In the genomic region with DNA sequence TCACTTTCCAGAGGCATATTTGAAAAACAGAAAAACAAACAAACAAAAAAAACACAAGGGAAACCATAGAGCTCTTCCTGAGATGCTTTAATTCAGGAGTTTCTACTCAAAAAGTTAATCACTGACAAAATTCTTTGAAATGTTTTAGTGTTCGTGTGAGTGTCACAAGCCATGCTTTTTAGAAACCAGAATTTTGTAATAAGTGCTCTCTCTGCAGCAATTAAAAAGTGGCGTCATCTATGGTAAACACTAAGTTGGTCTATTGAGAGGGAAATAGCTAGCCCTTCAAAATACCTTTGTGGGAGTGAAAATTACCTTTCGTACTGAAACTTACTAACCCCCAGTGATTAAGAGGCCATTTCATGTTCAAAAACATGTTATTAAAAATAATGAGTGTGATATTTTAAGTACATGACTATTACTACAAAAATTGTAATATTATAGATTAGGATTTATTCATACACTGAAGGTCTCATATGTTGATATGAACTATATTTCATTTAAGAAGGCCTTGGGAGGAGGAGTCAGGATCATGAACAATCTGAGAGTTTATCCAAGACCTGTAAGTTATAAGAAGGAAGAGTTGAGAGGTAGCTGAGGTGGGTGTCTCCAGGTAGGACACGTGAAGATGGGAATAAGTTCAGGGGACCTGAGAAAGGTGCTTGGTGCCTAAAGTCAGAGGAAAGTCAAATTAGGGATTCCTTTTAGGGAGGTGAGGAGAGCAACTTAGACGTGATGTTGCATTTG, we compare ENCODE assay signal across 13 cellular contexts.
DNase-seq lines count a peak whose midpoint lies in the region; ATAC-seq and TF ChIP-seq lines count a peak whose summit lies in the region.
"Had no signal": no experiment of that assay in that cellular context is flagged by ENCODE, and none has a peak within 500 bp of the region (broad histone marks: within the 10 kb centered on the region; RNA-seq: fewer than 3 reads in every experiment).

No MANE protein-coding gene starts in this region.

- no peak overlapping the region for H3K9ac ChIP-seq in colonic mucosa (ENCODE audit: low read depth in 2 of 2, low read length in 2 of 2)
- H3K9ac ChIP-seq: BLaER1 had no signal

- H3K9me3 Mint-ChIP-seq in Calu3 (ENCODE audit: low read depth, unreplicated experiment), result no peaks in the 10 kb centered on the region

- no peak for TF ChIP-seq CTCF in Calu3 (IDR thresholded peaks at IDR 0.05; ENCODE audit: unreplicated experiment)
- no peak for TF ChIP-seq CTCF in colonic mucosa (IDR thresholded peaks at IDR 0.05)
- TF ChIP-seq CTCF in lung (IDR thresholded peaks at IDR 0.05; ENCODE audit: control extremely low read depth, extremely low read depth), result no peak
- no peak for TF ChIP-seq CTCF in upper lobe of right lung (IDR thresholded peaks at IDR 0.05)

- 68 to 80% methylated on average over 5 of the region's 5 CpGs for WGBS in lung, 2 donors

- no peak overlapping the region for H3K4me3 ChIP-seq in colonic mucosa
- no peak overlapping the region for H3K4me3 ChIP-seq in lung
- H3K4me3 ChIP-seq in upper lobe of right lung, result no peak overlapping the region
- H3K4me3 ChIP-seq: BLaER1 had no signal

- no peaks in the 10 kb centered on the region for H3K27me3 Mint-ChIP-seq in Calu3 (ENCODE audit: unreplicated experiment)
- H3K27me3 Mint-ChIP-seq: CD8-positive, alpha-beta memory T cell had no signal

- H3K27me3 ChIP-seq in colonic mucosa, result no peaks in the 10 kb centered on the region
- H3K27me3 ChIP-seq in lung (ENCODE audit: control insufficient read depth, insufficient read depth), result no peaks in the 10 kb centered on the region
- no peaks in the 10 kb centered on the region for H3K27me3 ChIP-seq in upper lobe of right lung
- H3K27me3 ChIP-seq: BLaER1 had no signal

- intact Hi-C loops in Calu3 (cut with micrococcal nuclease; ENCODE audit: unreplicated experiment), result no loop called here
- intact Hi-C loops in colonic mucosa (cut with DNase I), result no loop called here
- intact Hi-C loops in upper lobe of right lung (cut with DNase I), result no loop called here

- H3K27ac Mint-ChIP-seq in Calu3 (ENCODE audit: unreplicated experiment), result peak overlapping the region; percentile 31
- H3K27ac Mint-ChIP-seq: CD8-positive, alpha-beta memory T cell had no signal

- H3K4me1 Mint-ChIP-seq in Calu3 (ENCODE audit: low read depth, unreplicated experiment), result peaks cover 19% of the 10 kb centered on the region
- H3K4me1 Mint-ChIP-seq: CD8-positive, alpha-beta memory T cell had no signal

- H3K27ac ChIP-seq in colonic mucosa, result peak overlapping the region; percentile 5
- H3K27ac ChIP-seq in lung (ENCODE audit: low read depth in 1 of 2, low read length in 1 of 2), result peak overlapping the region in 1 of 2 donors; percentile 18
- H3K27ac ChIP-seq in upper lobe of right lung, result peak overlapping the region; percentile 59
- H3K27ac ChIP-seq: BLaER1 had no signal

- H3K9me3 ChIP-seq in colonic mucosa, result no peaks in the 10 kb centered on the region
- H3K9me3 ChIP-seq in lung (ENCODE audit: control insufficient read depth in 2 of 2, insufficient read depth in 1 of 2, low read length in 1 of 2), result no peaks in the 10 kb centered on the region
- no peaks in the 10 kb centered on the region for H3K9me3 ChIP-seq in upper lobe of right lung
- H3K9me3 ChIP-seq: BLaER1, Caco-2 had no signal

- CTCF ChIA-PET in Calu3 (lab: Charles Lee), result no interaction called here

- H3K4me3 Mint-ChIP-seq in Calu3 (ENCODE audit: low read depth, unreplicated experiment), result no peak overlapping the region
- H3K4me3 Mint-ChIP-seq: CD8-positive, alpha-beta memory T cell had no signal

- BruUV-seq in Calu3 (replicated peaks; lab: Mats Ljungman, UMichigan), result no TSS peak

- no peaks in the 10 kb centered on the region for H3K36me3 Mint-ChIP-seq in Calu3 (ENCODE audit: insufficient read depth, unreplicated experiment)
- H3K36me3 Mint-ChIP-seq: CD8-positive, alpha-beta memory T cell had no signal

- DNase-seq in Calu3 (no peak), colonic mucosa (no peak), lung (ENCODE audit: low spot score) (no peak), upper lobe of right lung (no peak)
- DNase-seq in activated naive CD4-positive, alpha-beta T cell (lab: John Stamatoyannopoulos, UW), result no peak
- DNase-seq: AML-193; Caco-2; CD8-positive, alpha-beta memory T cell; IMR-90 had no signal

- no peaks in the 10 kb centered on the region for H3K36me3 ChIP-seq in colonic mucosa
- no peaks in the 10 kb centered on the region for H3K36me3 ChIP-seq in lung (ENCODE audit: control insufficient read depth in 2 of 2, insufficient read depth in 2 of 2, low read length in 2 of 2)
- H3K36me3 ChIP-seq in upper lobe of right lung, result no peaks in the 10 kb centered on the region
- H3K36me3 ChIP-seq: BLaER1 had no signal

- ATAC-seq in lung (ENCODE audit: insufficient read depth, low FRiP score) (peak; percentile 48), upper lobe of right lung (peak; percentile 68), HG02840 (IDR thresholded peaks at IDR 0.05; ENCODE audit: low FRiP score, unreplicated experiment) (no peak), HG03139 (IDR thresholded peaks at IDR 0.05; ENCODE audit: unreplicated experiment) (no peak)
- ATAC-seq: HCT116 had no signal

- H3K4me1 ChIP-seq in colonic mucosa (peaks cover 6% of the 10 kb centered on the region), lung (ENCODE audit: control insufficient read depth in 2 of 2, insufficient read depth in 2 of 2, low read length in 2 of 2) (peaks cover 2 to 3% of the 10 kb centered on the region in 2 donors), upper lobe of right lung (no peaks in the 10 kb centered on the region)
- H3K4me1 ChIP-seq: BLaER1 had no signal

Comparison
In these comparisons a context has a peak if more than half of its experiments do, and no peak if none do; other contexts are left out.
1. ATAC-seq: peak in lung (single experiment) and upper lobe of right lung (single experiment); none in HG02840 (single experiment) and HG03139 (single experiment).